Comparison of ENCODE assay signal across 8 cellular contexts in the genomic region with DNA sequence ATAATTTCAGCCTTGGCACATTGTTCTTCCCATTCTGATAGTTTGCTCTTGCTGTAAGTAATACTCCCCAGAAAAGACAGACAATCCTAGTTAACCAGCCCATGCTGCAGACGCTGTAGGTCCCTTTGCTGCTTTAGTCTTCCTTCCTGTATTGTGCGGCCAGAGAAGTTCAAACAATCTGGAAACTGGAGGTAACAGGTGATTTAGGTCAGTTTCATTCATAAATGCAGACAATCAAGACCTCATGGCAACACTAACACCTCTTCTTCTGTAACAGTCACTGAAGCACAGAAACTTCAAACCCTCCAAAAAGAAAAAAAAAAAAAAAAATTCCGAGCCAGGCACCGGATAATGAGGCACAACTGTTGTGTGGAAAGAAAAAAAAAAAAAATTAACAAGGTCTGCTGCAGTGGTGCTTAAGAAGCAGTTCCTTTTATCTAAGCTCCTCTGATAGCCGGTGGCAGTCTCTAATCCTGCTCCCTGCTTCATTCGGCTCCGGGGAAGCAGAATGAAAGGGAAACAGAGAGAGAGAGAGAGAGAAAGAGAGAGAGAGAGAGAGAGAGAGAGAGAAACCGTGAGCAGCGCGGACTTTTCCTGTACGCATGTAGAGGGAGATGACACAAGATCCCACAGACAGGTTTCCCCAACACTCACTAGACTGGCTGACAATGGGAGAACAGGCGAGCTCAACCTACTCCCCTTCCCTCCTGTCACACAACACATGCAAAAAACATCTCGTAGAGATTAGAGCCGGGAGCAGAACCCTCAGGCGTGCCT.
DNase-seq lines count a peak whose midpoint lies in the region; ATAC-seq, FAIRE-seq and TF ChIP-seq lines count a peak whose summit lies in the region.

A gene (minus strand): TSS at position 306 of the 777 bp plus-strand sequence. CDS start 203 bp downstream, at position 103.

- DNase-seq in D721Med (ENCODE audit: insufficient read length, low spot score) (no peak), HS-5 (ENCODE audit: low read depth) (peak; percentile 35), SHP77 (lab: John Stamatoyannopoulos, UW) (peak; percentile 56 to 69), cerebellar cortex (ENCODE audit: low spot score) (peak; percentile 19), islet precursor cell (peak; percentile 91)
- DNase-seq in activated effector memory CD4-positive, alpha-beta T cell treated with anti-CD3 and anti-CD28 coated beads, Interleukin-2, amount 50 U/mL, for 16 hours = no peak

- peak within 1 kb of the TSS in 11 of 21 experiments; percentile 13 to 61 (median 35) for H3K27ac ChIP-seq in skin epidermis

- ATAC-seq in GM19328 (IDR thresholded peaks at IDR 0.05; ENCODE audit: unreplicated experiment) = no peak

- TF ChIP-seq CTCF in D721Med (IDR thresholded peaks at IDR 0.05; ENCODE audit: insufficient read depth, missing control alignments) = no peak

- peak within 1 kb of the TSS in 6 of 7 experiments; percentile 10 to 34 (median 20) for H3K4me3 ChIP-seq in skin epidermis

- peak; percentile 56 for FAIRE-seq in D721Med (lab: Jason Lieb, UNC)

Comparison
In these comparisons a context has a peak if more than half of its experiments do, and no peak if none do; other contexts are left out.
1. DNase-seq: peak in HS-5 (single experiment), SHP77 (2 of 2), cerebellar cortex (single experiment) and islet precursor cell (single experiment); none in D721Med (single experiment) and activated effector memory CD4-positive, alpha-beta T cell treated with anti-CD3 and anti-CD28 coated beads, Interleukin-2, amount 50 U/mL, for 16 hours (single experiment).